ENCODE assay signal across 16 cellular contexts in genomic region chr12:58211211-58211610, GRCh38.
DNase-seq lines count a peak whose midpoint lies in the region; TF ChIP-seq lines count a peak whose summit lies in the region.
"Had no signal": no experiment of that assay in that cellular context is flagged by ENCODE, and none has a peak within 500 bp of the region (broad histone marks: within the 10 kb centered on the region; RNA-seq: fewer than 3 reads in every experiment).

No MANE protein-coding gene starts in this region.

- H3K27me3 ChIP-seq in testis = no peaks in the 10 kb centered on the region

- TF ChIP-seq POLR2A in NB4 (IDR thresholded peaks at IDR 0.05; ENCODE audit: extremely low read depth, insufficient read length) (no peak), testis (IDR thresholded peaks at IDR 0.05) (no peak)

- 74 to 79% methylated on average over 9 of the region's 9 CpGs for WGBS in testis, 2 donors

- no peak for TF ChIP-seq CTCF in NB4 (IDR thresholded peaks at IDR 0.05; ENCODE audit: low read depth, low read length)
- no peak for TF ChIP-seq CTCF in VCaP (conservative IDR thresholded peaks at IDR 0.05)
- TF ChIP-seq CTCF in testis (IDR thresholded peaks at IDR 0.05) = no peak

- H3K9me3 ChIP-seq in testis = no peaks in the 10 kb centered on the region
- H3K9me3 ChIP-seq: HAP-1 had no signal

- intact Hi-C loops in testis (cut with DNase I; ENCODE audit: low total_unique reads) = no loop called here

- peak; percentile 42 for DNase-seq in KBM-7
- DNase-seq in NB4 (ENCODE audit: low read depth) = peak; percentile 25
- peak; percentile 23 for DNase-seq in testis
- no peak for DNase-seq in iPS-NIHi7 (ENCODE audit: extremely low spot score)
- DNase-seq in foreskin melanocyte = no peak
- DNase-seq: C1 segment of cervical spinal cord; Calu3; CD4-positive, alpha-beta memory T cell; COR-L47; DMS53; DMS79 treated with DMSO at 0.1 percent for 48 hours; GF-D8; GOT3; HFFc6 had no signal

- in situ Hi-C loops in KBM-7 (cut with MboI; ENCODE audit: low pct_unique_long_range_greater_than_20kb, low sequenced_read_pairs) = no loop called here

- H3K27ac ChIP-seq in VCaP = peak overlapping the region; percentile 61
- no peak overlapping the region for H3K27ac ChIP-seq in testis

- H3K4me3 ChIP-seq in NB4 (ENCODE audit: low read depth, low read length) (no peak overlapping the region), testis (no peak overlapping the region)
- H3K4me3 ChIP-seq: HAP-1 had no signal

- no peaks in the 10 kb centered on the region for H3K36me3 ChIP-seq in testis (ENCODE audit: low read depth, missing control alignments)
- H3K36me3 ChIP-seq: HAP-1 had no signal

- H3K4me1 ChIP-seq in testis = no peaks in the 10 kb centered on the region
- H3K4me1 ChIP-seq: HAP-1 had no signal

Comparison
In these comparisons a context has a peak if more than half of its experiments do, and no peak if none do; other contexts are left out.
1. DNase-seq: peak in KBM-7 (single experiment), NB4 (single experiment) and testis (single experiment); none in iPS-NIHi7 (single experiment) and foreskin melanocyte (single experiment).